ENCODE assay signal across 1 cellular context in genomic region chrX:73943900-73944581, GRCh38.
TF ChIP-seq lines count a peak whose summit lies in the region.

No MANE protein-coding gene starts in this region.

TF ChIP-seq in HepG2, 621 proteins besides CTCF, POLR2A, EP300 and RAD21 (continued from another document and continues in another):
- TF ChIP-seq HNF1A (IDR thresholded peaks at IDR 0.05; ENCODE audit: low read depth) (no peak), HNF1A (CRISPR knock-in tag; IDR thresholded peaks at IDR 0.05; ENCODE audit: borderline replicate concordance) (peak; percentile 71), ZNF496 (CRISPR knock-in tag; IDR thresholded peaks at IDR 0.05; ENCODE audit: insufficient replicate concordance) (no peak), YEATS4 (CRISPR knock-in tag; IDR thresholded peaks at IDR 0.05; ENCODE audit: borderline replicate concordance) (peak; percentile 95), ZNF724P (CRISPR knock-in tag; IDR thresholded peaks at IDR 0.05; ENCODE audit: borderline replicate concordance) (no peak), ATF3 (CRISPR knock-in tag; IDR thresholded peaks at IDR 0.05) (0 out of 2 replicates have a peak, but pooled peaks have one; percentile 30), ETS1 (CRISPR knock-in tag; IDR thresholded peaks at IDR 0.05) (no peak), BHLHE40 (IDR thresholded peaks at IDR 0.05; ENCODE audit: low read length) (0 out of 2 replicates have a peak, but pooled peaks have one; percentile 11), POLR2G (IDR thresholded peaks at IDR 0.05; ENCODE audit: low read depth, low read length) (peak; percentile 80), KMT2A (CRISPR knock-in tag; IDR thresholded peaks at IDR 0.05) (peak; percentile 98), MYC (CRISPR knock-in tag; IDR thresholded peaks at IDR 0.05; ENCODE audit: borderline replicate concordance) (peak; percentile 76; the same call in 1 of the 2 replicates), TFDP2 (CRISPR knock-in tag; IDR thresholded peaks at IDR 0.05) (0 out of 2 replicates have a peak, but pooled peaks have one; percentile 32), HNF4A (CRISPR knock-in tag; IDR thresholded peaks at IDR 0.05) (peak; percentile 32; the same call in 1 of the 2 replicates), CENPBD1 (CRISPR knock-in tag; IDR thresholded peaks at IDR 0.05; ENCODE audit: borderline replicate concordance, low read depth) (no peak), SRY (CRISPR knock-in tag; IDR thresholded peaks at IDR 0.05) (no peak), ZNF710 (CRISPR knock-in tag; IDR thresholded peaks at IDR 0.05; ENCODE audit: borderline replicate concordance) (peak; percentile 83; the same call in 1 of the 2 replicates), GMEB2 (CRISPR knock-in tag; IDR thresholded peaks at IDR 0.05; ENCODE audit: low read depth) (peak; percentile 56), ZNF589 (CRISPR knock-in tag; conservative IDR thresholded peaks at IDR 0.05) (0 out of 2 replicates have a peak, but pooled peaks have one; percentile 29), ZFP82 (CRISPR knock-in tag; IDR thresholded peaks at IDR 0.05; ENCODE audit: borderline replicate concordance) (no peak), RFX5 (IDR thresholded peaks at IDR 0.05; ENCODE audit: low read depth, low read length) (0 out of 2 replicates have a peak, but pooled peaks have one; percentile 20), HNRNPK (IDR thresholded peaks at IDR 0.05; ENCODE audit: low read depth, low read length, poor library complexity, severe bottlenecking) (no peak), NFE2L1 (CRISPR knock-in tag; IDR thresholded peaks at IDR 0.05; ENCODE audit: borderline replicate concordance) (no peak), TRIM22 (IDR thresholded peaks at IDR 0.05) (no peak), ZNF34 (CRISPR knock-in tag; IDR thresholded peaks at IDR 0.05; ENCODE audit: borderline replicate concordance) (no peak), NFRKB (IDR thresholded peaks at IDR 0.05) (peak; percentile 85), ZNF639 (CRISPR knock-in tag; conservative IDR thresholded peaks at IDR 0.05) (peak; percentile 76), UBTF (CRISPR knock-in tag; IDR thresholded peaks at IDR 0.05) (peak; percentile 95), STAT5B (CRISPR knock-in tag; IDR thresholded peaks at IDR 0.05) (no peak), ELF3 (CRISPR knock-in tag; IDR thresholded peaks at IDR 0.05) (peak; percentile 68), ZHX2 (IDR thresholded peaks at IDR 0.05; ENCODE audit: low read depth) (peak; percentile 60; the same call in 1 of the 2 replicates), ZHX2 (CRISPR knock-in tag; IDR thresholded peaks at IDR 0.05; ENCODE audit: borderline replicate concordance) (no peak)
